23 cellular contexts compared by ENCODE assay signal in the genomic region with DNA sequence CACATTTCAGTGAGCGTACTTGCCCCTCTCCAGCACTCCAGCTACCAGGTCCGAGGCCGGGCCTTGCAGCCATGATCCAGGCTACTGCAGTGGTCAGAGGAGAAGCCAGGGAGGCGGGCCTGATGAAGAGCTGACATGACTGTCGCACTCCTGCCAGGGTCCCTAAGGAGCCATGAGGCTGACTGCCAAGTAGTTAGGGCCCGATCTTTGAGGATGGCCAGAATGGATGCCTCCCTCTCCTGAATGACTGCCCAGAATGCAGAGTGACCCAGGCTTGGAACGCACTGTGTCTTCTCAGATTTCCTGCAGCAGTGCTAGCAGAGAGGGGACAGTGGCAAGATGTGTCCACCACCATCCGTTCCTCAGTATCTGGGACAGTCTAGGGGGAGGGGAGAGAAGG. TPM values are rescaled to one million over a fixed set of nuclear protein-coding genes. Genes with fewer than 3 reads are reported as not detected.
"Had no signal": no experiment of that assay in that cellular context is flagged by ENCODE, and none has a peak within 500 bp of the region (broad histone marks: within the 10 kb centered on the region; RNA-seq: fewer than 3 reads in every experiment).

No MANE protein-coding gene starts in this region.

- ATAC-seq: activated CD4-positive, alpha-beta T cell treated with anti-CD3 and anti-CD28 coated beads for 36 hours; activated T-cell treated with anti-CD3 and anti-CD28 coated beads, Interleukin-2, amount 50 U/mL, for 72 hours had no signal

- DNase-seq: activated CD4-positive, alpha-beta memory T cell treated with anti-CD3 and anti-CD28 coated beads, Interleukin-2, amount 10 ng/mL, durations not matched to agents 7 days and 5 days; activated CD4-positive, alpha-beta T cell treated with anti-CD3 and anti-CD28 coated beads for 36 hours; activated CD4-positive, alpha-beta T cell treated with anti-CD3 and anti-CD28 coated beads, Interleukin-2, amount 50 U/mL, for 1 hour; activated gamma-delta T cell treated with Interleukin-2 at 50 U/mL for 16 hours; activated naive CD4-positive, alpha-beta T cell treated with anti-CD3 and anti-CD28 coated beads, Interleukin-2, amount 10 ng/mL, durations not matched to agents 7 days and 5 days; activated naive CD8-positive, alpha-beta T cell treated with anti-CD3 and anti-CD28 coated beads for 36 hours; activated T-cell treated with anti-CD3 and anti-CD28 coated beads, Interleukin-2, amount 50 U/mL, for 72 hours; MG63; NCI-H1105; NCI-H1436; NCI-H1694 treated with DMSO at 0.1 percent for 48 hours; NCI-H2029 treated with DMSO at 0.1 percent for 48 hours; NCI-H510A treated with DMSO at 0.1 percent for 48 hours; NCI-H69; PC-9; SJCRH30; SK-N-SH; T-helper 1 cell had no signal

- H3K9me3 ChIP-seq: MG63, SJCRH30, SK-N-SH had no signal

- H3K4me3 ChIP-seq: MG63, PC-9, SJCRH30 had no signal

- H3K27me3 ChIP-seq: MG63 had no signal

- H3K36me3 ChIP-seq: MG63, SJCRH30 had no signal

- H3K4me1 ChIP-seq: SJCRH30 had no signal

- H3K27ac ChIP-seq: KMS-11, PC-9, SJCRH30, VCaP had no signal

RNA-seq across cellular contexts. Expression of a gene that starts 24.7 kb away (rescaled TPM):
- total RNA-seq: activated CD4-positive, alpha-beta T cell treated with anti-CD3 and anti-CD28 coated beads for 36 hours; activated CD8-positive, alpha-beta memory T cell treated with anti-CD3 and anti-CD28 coated beads for 36 hours; activated naive CD8-positive, alpha-beta T cell treated with anti-CD3 and anti-CD28 coated beads for 36 hours; activated T-helper 2 cell treated with anti-CD3 and anti-CD28 coated beads, Interferon-gamma antibody, Interleukin-2, Interleukin-4, amounts not matched to agents 10 μg/mL and 5 μg/mL and 100 μg/mL, durations not matched to agents 14 hours and 24 hours and 36 hours; PC-9; RPMI7951; SJCRH30 had no signal
